ENCODE assay signal across 1 cellular context in the genomic region with DNA sequence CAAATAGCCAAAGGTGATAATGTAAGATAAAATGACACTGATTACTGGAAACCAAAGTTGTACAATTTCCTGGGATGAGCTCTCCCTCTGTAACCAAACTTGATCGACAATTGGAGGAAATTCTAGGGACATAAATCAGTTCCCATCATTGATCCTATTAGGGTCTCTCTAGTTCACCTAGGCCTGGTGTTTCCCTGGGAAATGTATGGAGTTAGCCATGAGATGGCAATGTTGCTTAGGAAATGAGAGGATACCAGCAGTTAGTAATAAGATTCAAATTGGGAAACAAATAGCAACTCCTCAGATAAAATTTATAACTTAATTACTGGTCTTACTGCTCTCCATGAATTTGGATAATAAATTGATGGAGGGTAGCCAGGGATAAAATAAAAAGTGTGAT.
TF ChIP-seq lines count a peak whose summit lies in the region.

No MANE protein-coding gene starts in this region.

TF ChIP-seq in SK-N-SH treated with all-trans-retinoic acid at 6 μM for 48 hours, 23 proteins besides CTCF, POLR2A, EP300 and RAD21 (continued from another document):
- TF ChIP-seq, protein P1, sequence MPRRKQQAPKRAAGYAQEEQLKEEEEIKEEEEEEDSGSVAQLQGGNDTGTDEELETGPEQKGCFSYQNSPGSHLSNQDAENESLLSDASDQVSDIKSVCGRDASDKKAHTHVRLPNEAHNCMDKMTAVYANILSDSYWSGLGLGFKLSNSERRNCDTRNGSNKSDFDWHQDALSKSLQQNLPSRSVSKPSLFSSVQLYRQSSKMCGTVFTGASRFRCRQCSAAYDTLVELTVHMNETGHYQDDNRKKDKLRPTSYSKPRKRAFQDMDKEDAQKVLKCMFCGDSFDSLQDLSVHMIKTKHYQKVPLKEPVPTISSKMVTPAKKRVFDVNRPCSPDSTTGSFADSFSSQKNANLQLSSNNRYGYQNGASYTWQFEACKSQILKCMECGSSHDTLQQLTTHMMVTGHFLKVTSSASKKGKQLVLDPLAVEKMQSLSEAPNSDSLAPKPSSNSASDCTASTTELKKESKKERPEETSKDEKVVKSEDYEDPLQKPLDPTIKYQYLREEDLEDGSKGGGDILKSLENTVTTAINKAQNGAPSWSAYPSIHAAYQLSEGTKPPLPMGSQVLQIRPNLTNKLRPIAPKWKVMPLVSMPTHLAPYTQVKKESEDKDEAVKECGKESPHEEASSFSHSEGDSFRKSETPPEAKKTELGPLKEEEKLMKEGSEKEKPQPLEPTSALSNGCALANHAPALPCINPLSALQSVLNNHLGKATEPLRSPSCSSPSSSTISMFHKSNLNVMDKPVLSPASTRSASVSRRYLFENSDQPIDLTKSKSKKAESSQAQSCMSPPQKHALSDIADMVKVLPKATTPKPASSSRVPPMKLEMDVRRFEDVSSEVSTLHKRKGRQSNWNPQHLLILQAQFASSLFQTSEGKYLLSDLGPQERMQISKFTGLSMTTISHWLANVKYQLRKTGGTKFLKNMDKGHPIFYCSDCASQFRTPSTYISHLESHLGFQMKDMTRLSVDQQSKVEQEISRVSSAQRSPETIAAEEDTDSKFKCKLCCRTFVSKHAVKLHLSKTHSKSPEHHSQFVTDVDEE (CRISPR knock-in tag; IDR thresholded peaks at IDR 0.05) = no peak
- TF ChIP-seq GLIS3 (CRISPR knock-in tag; IDR thresholded peaks at IDR 0.05) = no peak
- TF ChIP-seq, protein P2, sequence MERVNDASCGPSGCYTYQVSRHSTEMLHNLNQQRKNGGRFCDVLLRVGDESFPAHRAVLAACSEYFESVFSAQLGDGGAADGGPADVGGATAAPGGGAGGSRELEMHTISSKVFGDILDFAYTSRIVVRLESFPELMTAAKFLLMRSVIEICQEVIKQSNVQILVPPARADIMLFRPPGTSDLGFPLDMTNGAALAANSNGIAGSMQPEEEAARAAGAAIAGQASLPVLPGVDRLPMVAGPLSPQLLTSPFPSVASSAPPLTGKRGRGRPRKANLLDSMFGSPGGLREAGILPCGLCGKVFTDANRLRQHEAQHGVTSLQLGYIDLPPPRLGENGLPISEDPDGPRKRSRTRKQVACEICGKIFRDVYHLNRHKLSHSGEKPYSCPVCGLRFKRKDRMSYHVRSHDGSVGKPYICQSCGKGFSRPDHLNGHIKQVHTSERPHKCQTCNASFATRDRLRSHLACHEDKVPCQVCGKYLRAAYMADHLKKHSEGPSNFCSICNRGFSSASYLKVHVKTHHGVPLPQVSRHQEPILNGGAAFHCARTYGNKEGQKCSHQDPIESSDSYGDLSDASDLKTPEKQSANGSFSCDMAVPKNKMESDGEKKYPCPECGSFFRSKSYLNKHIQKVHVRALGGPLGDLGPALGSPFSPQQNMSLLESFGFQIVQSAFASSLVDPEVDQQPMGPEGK (CRISPR knock-in tag; IDR thresholded peaks at IDR 0.05; ENCODE audit: borderline replicate concordance) = no peak
